27 cellular contexts compared by ENCODE assay signal in genomic region chr7:131690446-131690845, GRCh38.
"Had no signal": no experiment of that assay in that cellular context is flagged by ENCODE, and none has a peak within 500 bp of the region (broad histone marks: within the 10 kb centered on the region; RNA-seq: fewer than 3 reads in every experiment).

No MANE protein-coding gene starts in this region.

- H3K9me3 ChIP-seq: heart left ventricle, left ventricle myocardium inferior, neutrophil, ovary, right atrium auricular region, stomach, testis, thyroid gland, transverse colon, upper lobe of left lung had no signal

- H3K9me3 Mint-ChIP-seq: immature natural killer cell; naive thymus-derived CD8-positive, alpha-beta T cell; nephron; neural progenitor cell; stimulated activated naive B cell treated with anti-CD40 and anti-IgM and Interleukin-4, amounts not matched to agents 10 μg/mL and 1 μg/mL and 100 μg/mL, for 72 hours had no signal

- H3K4me3 ChIP-seq: heart left ventricle, left ventricle myocardium inferior, neural progenitor cell, ovary, right atrium auricular region, skin epidermis, stomach, testis, thyroid gland, transverse colon, upper lobe of left lung had no signal

- H3K9ac ChIP-seq: neural progenitor cell had no signal

- H3K27ac ChIP-seq: heart left ventricle, left ventricle myocardium inferior, neural progenitor cell, neutrophil, ovary, right atrium auricular region, skin epidermis, stomach, testis, thyroid gland, transverse colon, upper lobe of left lung had no signal

- FAIRE-seq: islet of Langerhans, kidney had no signal

- H2AFZ ChIP-seq: neural progenitor cell had no signal

- H3K4me3 Mint-ChIP-seq: immature natural killer cell; naive thymus-derived CD8-positive, alpha-beta T cell; neural progenitor cell; stimulated activated naive B cell treated with anti-CD40 and anti-IgM and Interleukin-4, amounts not matched to agents 10 μg/mL and 1 μg/mL and 100 μg/mL, for 72 hours had no signal

- DNase-seq: heart left ventricle; immature natural killer cell; kidney; left colon; left ventricle myocardium inferior; mesenchymal stem cell; naive thymus-derived CD8-positive, alpha-beta T cell; occipital lobe; ovary; stimulated activated CD4-positive, alpha-beta T cell treated with anti-CD3 and anti-CD28 coated beads, Interleukin-12 subunit alpha, Interleukin-12 subunit beta, amount 100 ng/mL, for 4 hours; stimulated activated CD4-positive, alpha-beta T cell treated with anti-CD3 and anti-CD28 coated beads, Interleukin-15, amount 100 ng/mL, for 24 hours; stimulated activated CD4-positive, alpha-beta T cell treated with anti-CD3 and anti-CD28 coated beads, Interleukin-2, amount 100 ng/mL, for 24 hours; stimulated activated CD4-positive, alpha-beta T cell treated with anti-CD3 and anti-CD28 coated beads, Interleukin-4, amount 100 ng/mL, for 1 hour; stimulated activated naive B cell treated with anti-CD40 and anti-IgM and Interleukin-4, amounts not matched to agents 10 μg/mL and 1 μg/mL and 100 μg/mL, for 72 hours; stimulated activated naive CD8-positive, alpha-beta T cell treated with anti-CD3 and anti-CD28 coated beads, Interleukin-15, Interleukin-2, amounts not matched to agents 100 U/mL and 50 U/mL, for 24 hours; stomach; testis; thyroid gland; transverse colon had no signal

- H3K4me1 Mint-ChIP-seq: immature natural killer cell had no signal

- H3K4me1 ChIP-seq: neural progenitor cell, thyroid gland had no signal

- H3K36me3 ChIP-seq: heart left ventricle, left ventricle myocardium inferior, neural progenitor cell, neutrophil, ovary, right atrium auricular region, stomach, thyroid gland, transverse colon, upper lobe of left lung had no signal

- H3K4me2 ChIP-seq: neural progenitor cell had no signal

- H3K27me3 ChIP-seq: neural progenitor cell, ovary, right atrium auricular region, testis, thyroid gland had no signal

- H3K27ac Mint-ChIP-seq: immature natural killer cell; naive thymus-derived CD8-positive, alpha-beta T cell; nephron; neural progenitor cell; progenitor cell of endocrine pancreas; stimulated activated naive B cell treated with anti-CD40 and anti-IgM and Interleukin-4, amounts not matched to agents 10 μg/mL and 1 μg/mL and 100 μg/mL, for 72 hours had no signal

- H3K36me3 Mint-ChIP-seq: immature natural killer cell; naive thymus-derived CD8-positive, alpha-beta T cell; neural progenitor cell; stimulated activated naive B cell treated with anti-CD40 and anti-IgM and Interleukin-4, amounts not matched to agents 10 μg/mL and 1 μg/mL and 100 μg/mL, for 72 hours had no signal
